9 cellular contexts compared by ENCODE assay signal in the genomic region with DNA sequence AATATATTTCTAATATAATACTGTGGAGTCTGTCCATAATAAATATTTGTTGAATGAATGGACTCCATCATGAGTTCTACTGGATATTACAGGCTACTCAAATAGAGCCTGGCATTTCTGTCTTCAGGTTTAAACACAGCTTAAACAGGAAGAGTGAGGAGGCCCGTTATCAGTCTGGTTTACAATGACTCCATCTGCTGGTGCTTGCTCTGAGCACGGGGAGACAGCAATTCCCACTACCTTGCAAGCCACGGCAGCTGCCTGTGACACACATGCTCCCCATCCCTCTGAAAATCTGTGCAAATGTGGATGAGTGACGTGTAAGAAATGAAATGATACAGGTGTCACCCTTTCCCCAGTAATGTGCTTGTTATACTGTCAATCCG.
DNase-seq lines count a peak whose midpoint lies in the region; ATAC-seq and TF ChIP-seq lines count a peak whose summit lies in the region.
"Had no signal": no experiment of that assay in that cellular context is flagged by ENCODE, and none has a peak within 500 bp of the region (broad histone marks: within the 10 kb centered on the region; RNA-seq: fewer than 3 reads in every experiment).

No MANE protein-coding gene starts in this region.

- H3K27ac ChIP-seq in PC-3 (ENCODE audit: low read length) (no peak overlapping the region), foreskin keratinocyte (no peak overlapping the region)

- no peaks in the 10 kb centered on the region for H4K20me1 ChIP-seq in PC-3 (ENCODE audit: low read length)

- H3K4me1 ChIP-seq in PC-3 (ENCODE audit: insufficient read depth, low read length) (no peaks in the 10 kb centered on the region), foreskin keratinocyte (no peaks in the 10 kb centered on the region)

- no peaks in the 10 kb centered on the region for H3K79me2 ChIP-seq in PC-3 (ENCODE audit: low read length)

- CTCF ChIA-PET in PC-3 (lab: Charles Lee), result interaction anchor here (0.5 to 1.9 kb wide), 14 partner anchors 12 to 544 kb away, joined by 3 to 38 read pairs (median 3); no protein-coding TSS in a partner anchor

- H3K27me3 ChIP-seq in PC-3 (ENCODE audit: low read length) (no peaks in the 10 kb centered on the region), foreskin keratinocyte (no peaks in the 10 kb centered on the region)

- H3K4me3 ChIP-seq in PC-3 (ENCODE audit: low read length), result no peak overlapping the region
- H3K4me3 ChIP-seq in retinal pigment epithelial cell (ENCODE audit: low read length), result no peak overlapping the region

- H3K36me3 ChIP-seq in PC-3 (ENCODE audit: low read depth, low read length), result peaks cover 2% of the 10 kb centered on the region

- TF ChIP-seq CTCF in PC-3 (conservative IDR thresholded peaks at IDR 0.05; ENCODE audit: low read depth, low read length) (no peak), foreskin keratinocyte (conservative IDR thresholded peaks at IDR 0.05) (no peak), retinal pigment epithelial cell (conservative IDR thresholded peaks at IDR 0.05; ENCODE audit: low read depth, low read length) (peak; percentile 39)

- BruUV-seq in PC-3 (replicated peaks; lab: Mats Ljungman, UMichigan), result no TSS peak

- H3K4me2 ChIP-seq in PC-3 (ENCODE audit: low read length), result no peak overlapping the region

- DNase-seq in NCI-H748 (lab: John Stamatoyannopoulos, UW; ENCODE audit: unreplicated experiment) (peak; percentile 9), NCI-H748 treated with DMSO at 0.1 percent for 48 hours (lab: John Stamatoyannopoulos, UW) (no peak), PC-3 (peak; percentile 12), foreskin keratinocyte (no peak), retinal pigment epithelial cell (ENCODE audit: low read depth) (no peak), H4 (ENCODE audit: low spot score) (no peak)
- DNase-seq in activated CD4-positive, CD25-positive, alpha-beta regulatory T cell treated with anti-CD3 and anti-CD28 coated beads, Interleukin-2, amount 50 U/mL, for 72 hours, result no peak
- DNase-seq in activated T-cell treated with anti-CD3 and anti-CD28 coated beads, Interleukin-2, amount 50 U/mL, for 1 hour, result no peak
- DNase-seq: cerebellar nuclear complex had no signal

- ATAC-seq in PC-3 (peak; percentile 86), foreskin keratinocyte (peak; percentile 24)

- no peaks in the 10 kb centered on the region for H3K9me3 ChIP-seq in PC-3 (ENCODE audit: low read length)

- H3K9ac ChIP-seq in PC-3 (ENCODE audit: low read length), result no peak overlapping the region

- H3F3A ChIP-seq in PC-3 (ENCODE audit: low read length, unreplicated experiment), result no peaks in the 10 kb centered on the region

- no peaks in the 10 kb centered on the region for H3K9me2 ChIP-seq in PC-3 (replicated peaks; ENCODE audit: low read length)

- no peak overlapping the region for H2AFZ ChIP-seq in PC-3 (ENCODE audit: low read length)

- intact Hi-C loops in PC-3 (cut with micrococcal nuclease), result loop anchor here (1.0 to 5.0 kb wide), 3 partner anchors 93 to 556 kb away; partner anchors contain the start of genes DOCK4 and ZNF277

- POLR2A ChIA-PET in PC-3 (lab: Charles Lee; ENCODE audit: unreplicated experiment), result no interaction called here

Comparison
In these comparisons a context has a peak if more than half of its experiments do, and no peak if none do; other contexts are left out.
1. DNase-seq: peak in NCI-H748 (single experiment) and PC-3 (single experiment); none in NCI-H748 treated with DMSO at 0.1 percent for 48 hours (single experiment), foreskin keratinocyte (0 of 2), retinal pigment epithelial cell (single experiment), activated CD4-positive, CD25-positive, alpha-beta regulatory T cell treated with anti-CD3 and anti-CD28 coated beads, Interleukin-2, amount 50 U/mL, for 72 hours (single experiment), H4 (single experiment) and activated T-cell treated with anti-CD3 and anti-CD28 coated beads, Interleukin-2, amount 50 U/mL, for 1 hour (single experiment).